In the genomic region with DNA sequence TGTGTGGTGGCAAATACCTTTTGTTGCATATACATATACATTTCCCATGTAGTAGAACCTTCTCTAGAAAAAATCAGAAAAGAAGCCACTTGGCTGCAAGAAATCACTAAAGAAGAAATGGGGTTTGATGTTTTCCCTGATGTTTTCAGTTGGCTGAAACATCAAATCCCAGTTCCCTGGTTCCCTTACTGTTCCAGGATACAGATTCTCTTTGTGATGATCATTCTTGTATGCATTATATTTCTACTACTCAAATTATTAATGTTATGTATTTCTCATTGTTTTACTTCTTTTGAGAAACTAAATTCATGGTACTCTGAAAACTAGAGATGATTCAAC, we compare ENCODE assay signal across 8 cellular contexts. TPM values are rescaled to one million over a fixed set of nuclear protein-coding genes. Genes with fewer than 3 reads are reported as not detected.
DNase-seq lines count a peak whose midpoint lies in the region; ATAC-seq and TF ChIP-seq lines count a peak whose summit lies in the region.

No MANE protein-coding gene starts in this region.

- no peaks in the 10 kb centered on the region for H3K9me2 ChIP-seq in neural cell (ENCODE audit: insufficient read depth, low read length)

- no peak overlapping the region for H3K4me2 ChIP-seq in neural cell (ENCODE audit: low read length)

- H3K4me3 ChIP-seq in AG04450 (ENCODE audit: low read depth, low read length) (peak overlapping the region; percentile 66), HUES6 (ENCODE audit: low read depth, low read length) (peak overlapping the region; percentile 51), coronary artery (peak overlapping the region; percentile 76), neural cell (ENCODE audit: low read length) (peak overlapping the region; percentile 70)

- TF ChIP-seq EP300 in neural cell (conservative IDR thresholded peaks at IDR 0.05; ENCODE audit: poor library complexity, severe bottlenecking) = no peak

- ATAC-seq in HG03097 (IDR thresholded peaks at IDR 0.05; ENCODE audit: low FRiP score, unreplicated experiment) (no peak), HG02798 (IDR thresholded peaks at IDR 0.05; ENCODE audit: poor library complexity, unreplicated experiment) (no peak), GM18868 (IDR thresholded peaks at IDR 0.05; ENCODE audit: unreplicated experiment) (no peak)

- CTCF ChIA-PET in AG04450 (lab: Charles Lee) = interaction anchor here (1.7 kb wide), 1 partner anchor 57 kb away, joined by 5 read pairs; no protein-coding TSS in a partner anchor

- no peak for DNase-seq in AG04450 (ENCODE audit: low read depth, low spot score)
- DNase-seq in coronary artery (ENCODE audit: low spot score) = no peak
- no peak for DNase-seq in HUDEP-2 (lab: John Stamatoyannopoulos, UW; ENCODE audit: unreplicated experiment in 76 of 76)

- TF ChIP-seq CTCF in AG04450 (IDR thresholded peaks at IDR 0.05; ENCODE audit: low read depth, low read length) = no peak
- TF ChIP-seq CTCF in coronary artery (IDR thresholded peaks at IDR 0.05) = no peak
- TF ChIP-seq CTCF in neural cell (IDR thresholded peaks at IDR 0.05; ENCODE audit: poor library complexity, severe bottlenecking) = no peak

- no peaks in the 10 kb centered on the region for H4K20me1 ChIP-seq in neural cell (ENCODE audit: insufficient read depth)

- H3F3A ChIP-seq in neural cell (ENCODE audit: insufficient read depth, low read length, poor library complexity, severe bottlenecking) = no peaks in the 10 kb centered on the region

- no peaks in the 10 kb centered on the region for H3K27me3 ChIP-seq in AG04450 (ENCODE audit: control insufficient read depth, insufficient read depth, low read length)
- H3K27me3 ChIP-seq in HUES6 (ENCODE audit: control insufficient read depth, insufficient read depth, low read length) = no peaks in the 10 kb centered on the region
- H3K27me3 ChIP-seq in neural cell (ENCODE audit: insufficient read depth, low read depth, low read length) = no peaks in the 10 kb centered on the region

- H3K9me3 ChIP-seq in AG04450 (ENCODE audit: control insufficient read depth, insufficient read depth, low read length) = peaks cover 3% of the 10 kb centered on the region; the same call in 1 of the 2 replicates
- no peaks in the 10 kb centered on the region; the same call in 1 of the 2 replicates for H3K9me3 ChIP-seq in HUES6 (ENCODE audit: control insufficient read depth, insufficient read depth, low read depth, low read length)
- no peaks in the 10 kb centered on the region for H3K9me3 ChIP-seq in neural cell (ENCODE audit: low read length)

- TF ChIP-seq RAD21 in neural cell (conservative IDR thresholded peaks at IDR 0.05) = no peak

- H2AFZ ChIP-seq in neural cell (ENCODE audit: low read depth, low read length) = no peak overlapping the region

- H3K9ac ChIP-seq in HUES6 (ENCODE audit: low read length) (peak overlapping the region; percentile 82), neural cell (ENCODE audit: low read length) (peak overlapping the region; percentile 92)

- H3K79me2 ChIP-seq in neural cell (replicated peaks; ENCODE audit: insufficient read depth, low read length) = no peaks in the 10 kb centered on the region

- H3K27ac ChIP-seq in AG04450 (ENCODE audit: low read depth, low read length) (no peak overlapping the region), HUES6 (ENCODE audit: low read depth, low read length) (peak overlapping the region; percentile 98; the same call in 1 of the 2 replicates), coronary artery (peak overlapping the region; percentile 97 to 98), neural cell (ENCODE audit: low read length) (peak overlapping the region; percentile 100)

- POLR2A ChIA-PET in AG04450 (lab: Yijun Ruan, JAX) = interaction anchor here (0.6 to 1.9 kb wide), 2 partner anchors 95 to 390 kb away, joined by 3 to 8 read pairs; a partner anchor contains a TSS

- H3K4me1 ChIP-seq in HUES6 (ENCODE audit: control insufficient read depth, insufficient read depth, low read length) = peaks cover 15% of the 10 kb centered on the region

- H3K36me3 ChIP-seq in HUES6 (ENCODE audit: control insufficient read depth, insufficient read depth, low read length) = no peaks in the 10 kb centered on the region
- no peaks in the 10 kb centered on the region for H3K36me3 ChIP-seq in neural cell (ENCODE audit: insufficient read depth, low read length)

TF ChIP-seq in neural cell, 6 proteins besides CTCF, POLR2A, EP300 and RAD21:
- no peak for TF ChIP-seq EZH2 (IDR thresholded peaks at IDR 0.05; ENCODE audit: borderline replicate concordance, insufficient read depth, low read length, poor library complexity, severe bottlenecking)
- no peak for TF ChIP-seq POLR2AphosphoS5 (IDR thresholded peaks at IDR 0.05)
- TF ChIP-seq TAF1 (IDR thresholded peaks at IDR 0.05; ENCODE audit: low read depth) = no peak
- TF ChIP-seq SMC3 (conservative IDR thresholded peaks at IDR 0.05; ENCODE audit: poor library complexity) = no peak
- TF ChIP-seq MXI1 (conservative IDR thresholded peaks at IDR 0.05; ENCODE audit: poor library complexity, severe bottlenecking) = no peak
- TF ChIP-seq, protein P1, sequence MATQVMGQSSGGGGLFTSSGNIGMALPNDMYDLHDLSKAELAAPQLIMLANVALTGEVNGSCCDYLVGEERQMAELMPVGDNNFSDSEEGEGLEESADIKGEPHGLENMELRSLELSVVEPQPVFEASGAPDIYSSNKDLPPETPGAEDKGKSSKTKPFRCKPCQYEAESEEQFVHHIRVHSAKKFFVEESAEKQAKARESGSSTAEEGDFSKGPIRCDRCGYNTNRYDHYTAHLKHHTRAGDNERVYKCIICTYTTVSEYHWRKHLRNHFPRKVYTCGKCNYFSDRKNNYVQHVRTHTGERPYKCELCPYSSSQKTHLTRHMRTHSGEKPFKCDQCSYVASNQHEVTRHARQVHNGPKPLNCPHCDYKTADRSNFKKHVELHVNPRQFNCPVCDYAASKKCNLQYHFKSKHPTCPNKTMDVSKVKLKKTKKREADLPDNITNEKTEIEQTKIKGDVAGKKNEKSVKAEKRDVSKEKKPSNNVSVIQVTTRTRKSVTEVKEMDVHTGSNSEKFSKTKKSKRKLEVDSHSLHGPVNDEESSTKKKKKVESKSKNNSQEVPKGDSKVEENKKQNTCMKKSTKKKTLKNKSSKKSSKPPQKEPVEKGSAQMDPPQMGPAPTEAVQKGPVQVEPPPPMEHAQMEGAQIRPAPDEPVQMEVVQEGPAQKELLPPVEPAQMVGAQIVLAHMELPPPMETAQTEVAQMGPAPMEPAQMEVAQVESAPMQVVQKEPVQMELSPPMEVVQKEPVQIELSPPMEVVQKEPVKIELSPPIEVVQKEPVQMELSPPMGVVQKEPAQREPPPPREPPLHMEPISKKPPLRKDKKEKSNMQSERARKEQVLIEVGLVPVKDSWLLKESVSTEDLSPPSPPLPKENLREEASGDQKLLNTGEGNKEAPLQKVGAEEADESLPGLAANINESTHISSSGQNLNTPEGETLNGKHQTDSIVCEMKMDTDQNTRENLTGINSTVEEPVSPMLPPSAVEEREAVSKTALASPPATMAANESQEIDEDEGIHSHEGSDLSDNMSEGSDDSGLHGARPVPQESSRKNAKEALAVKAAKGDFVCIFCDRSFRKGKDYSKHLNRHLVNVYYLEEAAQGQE (IDR thresholded peaks at IDR 0.05; ENCODE audit: borderline replicate concordance) = no peak
TF ChIP-seq in neural cell: peak in this region for 0.

RNA-seq across cellular contexts. Expression of a gene that starts 7.6 kb away (rescaled TPM):
- under 0.01 TPM in 1 of 2 replicates, not detected in the other for polyA plus RNA-seq in AG04450 (2011; rRNA removed)
- polyA minus RNA-seq in AG04450 (2011; rRNA and poly(A)+ RNA removed) = 32,191 and 46,154 TPM in 2 replicates
- under 0.01 TPM in 1 of 2 replicates, not detected in the other for polyA plus RNA-seq in neural cell
- under 0.01 TPM in 2 replicates for polyA minus RNA-seq in neural cell

RNA-seq across cellular contexts. Expression of a gene that starts 18.3 kb away (rescaled TPM):
- 3.9 and 4.2 TPM in 2 replicates for polyA plus RNA-seq in AG04450 (2011; rRNA removed)
- 4.3 and 5.7 TPM in 2 replicates for polyA minus RNA-seq in AG04450 (2011; rRNA and poly(A)+ RNA removed)
- polyA plus RNA-seq in neural cell = 23.6 and 26.3 TPM in 2 replicates
- polyA minus RNA-seq in neural cell = 17.8 and 21.2 TPM in 2 replicates
